12 cellular contexts compared by ENCODE assay signal in genomic region chr12:110301065-110301806, GRCh38. TPM values are rescaled to one million over a fixed set of nuclear protein-coding genes. Genes with fewer than 3 reads are reported as not detected.
DNase-seq lines count a peak whose midpoint lies in the region; ATAC-seq and TF ChIP-seq lines count a peak whose summit lies in the region.
"Had no signal": no experiment of that assay in that cellular context is flagged by ENCODE, and none has a peak within 500 bp of the region (broad histone marks: within the 10 kb centered on the region; RNA-seq: fewer than 3 reads in every experiment).

No MANE protein-coding gene starts in this region.

- H3K9me3 Mint-ChIP-seq in activated CD4-positive, alpha-beta memory T cell treated with anti-CD3 and anti-CD28 coated beads for 36 hours: no peaks in the 10 kb centered on the region
- H3K9me3 Mint-ChIP-seq in stimulated activated effector memory CD8-positive, alpha-beta T cell treated with anti-CD3 and anti-CD28 coated beads, Interleukin-12 subunit alpha, Interleukin-12 subunit beta, amount 100 ng/mL, for 72 hours: no peaks in the 10 kb centered on the region
- H3K9me3 Mint-ChIP-seq: GM23338 had no signal

- H2BK15ac ChIP-seq in mesendoderm (replicated peaks; ENCODE audit: low read depth): no peak overlapping the region

- no peak overlapping the region for H3K27ac ChIP-seq in mesendoderm (ENCODE audit: low read depth, low read length)
- H3K27ac ChIP-seq: body of pancreas, right lobe of liver, SJCRH30 had no signal

- H3K18ac ChIP-seq in mesendoderm (ENCODE audit: low read length): no peak overlapping the region

- WGBS in mesendoderm (ENCODE audit: extremely low coverage, insufficient coverage, low lambda C conversion rate): no CpG with 5 or more reads among the region's 5 CpGs

- H3K27ac Mint-ChIP-seq in activated CD4-positive, alpha-beta memory T cell treated with anti-CD3 and anti-CD28 coated beads for 36 hours: peak overlapping the region; percentile 68
- H3K27ac Mint-ChIP-seq in stimulated activated effector memory CD8-positive, alpha-beta T cell treated with anti-CD3 and anti-CD28 coated beads, Interleukin-12 subunit alpha, Interleukin-12 subunit beta, amount 100 ng/mL, for 72 hours: peak overlapping the region; percentile 70
- H3K27ac Mint-ChIP-seq: GM23338 had no signal

- no peak for DNase-seq in GM13976 (ENCODE audit: low spot score)
- no peak for DNase-seq in activated CD4-positive, alpha-beta memory T cell treated with anti-CD3 and anti-CD28 coated beads for 36 hours
- DNase-seq in fibroblast of mammary gland (ENCODE audit: low read depth): peak; percentile 76
- no peak for DNase-seq in stimulated activated effector memory CD8-positive, alpha-beta T cell treated with anti-CD3 and anti-CD28 coated beads, Interleukin-12 subunit alpha, Interleukin-12 subunit beta, amount 100 ng/mL, for 72 hours (ENCODE audit: low spot score in 2 of 2)
- DNase-seq in stimulated activated CD4-positive, alpha-beta T cell treated with anti-CD3 and anti-CD28 coated beads, Interleukin-4, amount 100 ng/mL, for 24 hours: no peak
- no peak for DNase-seq in mesendoderm
- no peak for DNase-seq in NCI-H2227 treated with DMSO at 0.1 percent for 48 hours (lab: John Stamatoyannopoulos, UW)
- DNase-seq: activated CD4-positive, alpha-beta T cell treated with anti-CD3 and anti-CD28 coated beads for 4 hours; body of pancreas; right lobe of liver; SJCRH30 had no signal

- peak; percentile 81 for ATAC-seq in stimulated activated effector memory CD8-positive, alpha-beta T cell treated with anti-CD3 and anti-CD28 coated beads, Interleukin-12 subunit alpha, Interleukin-12 subunit beta, amount 100 ng/mL, for 72 hours
- ATAC-seq: body of pancreas, GM23338 had no signal

- peaks cover 5% of the 10 kb centered on the region for H3K79me1 ChIP-seq in mesendoderm (ENCODE audit: low read length)

- H3K4ac ChIP-seq in mesendoderm (ENCODE audit: low read depth, low read length): no peak overlapping the region

- H4K5ac ChIP-seq in mesendoderm (ENCODE audit: low read length): no peak overlapping the region

- in situ Hi-C loops in GM13976 (cut with MboI; ENCODE audit: low sequenced_read_pairs, unreplicated experiment): no loop called here

- H3K36me3 Mint-ChIP-seq in activated CD4-positive, alpha-beta memory T cell treated with anti-CD3 and anti-CD28 coated beads for 36 hours: peaks cover 42% of the 10 kb centered on the region
- peaks cover 100% of the 10 kb centered on the region for H3K36me3 Mint-ChIP-seq in stimulated activated effector memory CD8-positive, alpha-beta T cell treated with anti-CD3 and anti-CD28 coated beads, Interleukin-12 subunit alpha, Interleukin-12 subunit beta, amount 100 ng/mL, for 72 hours

- no peak overlapping the region for H2AK5ac ChIP-seq in mesendoderm (ENCODE audit: low read length)

- H3K56ac ChIP-seq in mesendoderm (ENCODE audit: low read length): no peak overlapping the region

- no peak overlapping the region for H3K4me3 ChIP-seq in fibroblast of mammary gland (ENCODE audit: control insufficient read depth, low read depth, low read length)
- H3K4me3 ChIP-seq in mesendoderm (ENCODE audit: low read length): no peak overlapping the region
- H3K4me3 ChIP-seq: body of pancreas, GM23338, right lobe of liver, SJCRH30 had no signal

- H2BK5ac ChIP-seq in mesendoderm (ENCODE audit: low read length): no peak overlapping the region

- intact Hi-C loops in activated CD4-positive, alpha-beta memory T cell treated with anti-CD3 and anti-CD28 coated beads for 36 hours (cut with micrococcal nuclease): no loop called here

- CTCF ChIA-PET in activated CD4-positive, alpha-beta memory T cell treated with anti-CD3 and anti-CD28 coated beads for 36 hours (lab: Charles Lee): no interaction called here

- no peak overlapping the region for H3K4me2 ChIP-seq in mesendoderm (ENCODE audit: low read length)
- H3K4me2 ChIP-seq: GM23338 had no signal

- H3K27me3 ChIP-seq in mesendoderm (ENCODE audit: insufficient read depth, low read length, poor library complexity): no peaks in the 10 kb centered on the region
- H3K27me3 ChIP-seq: body of pancreas, right lobe of liver, SJCRH30 had no signal

- peaks cover 3% of the 10 kb centered on the region for H3K36me3 ChIP-seq in mesendoderm (ENCODE audit: control insufficient read depth, insufficient read depth, low read length)

- peaks cover 47% of the 10 kb centered on the region for H3K4me1 Mint-ChIP-seq in activated CD4-positive, alpha-beta memory T cell treated with anti-CD3 and anti-CD28 coated beads for 36 hours (ENCODE audit: low read depth)
- H3K4me1 Mint-ChIP-seq in stimulated activated effector memory CD8-positive, alpha-beta T cell treated with anti-CD3 and anti-CD28 coated beads, Interleukin-12 subunit alpha, Interleukin-12 subunit beta, amount 100 ng/mL, for 72 hours: peaks cover 41% of the 10 kb centered on the region
- H3K4me1 Mint-ChIP-seq: GM23338 had no signal

- no peak overlapping the region for H3K23ac ChIP-seq in mesendoderm (ENCODE audit: low read length)

- no peaks in the 10 kb centered on the region for H3K4me1 ChIP-seq in mesendoderm (ENCODE audit: control insufficient read depth, low read depth, low read length)
- H3K4me1 ChIP-seq: SJCRH30 had no signal

- POLR2A ChIA-PET in activated CD4-positive, alpha-beta memory T cell treated with anti-CD3 and anti-CD28 coated beads for 36 hours (lab: Charles Lee): no interaction called here

- TF ChIP-seq CTCF in GM13976 (IDR thresholded peaks at IDR 0.05; ENCODE audit: borderline replicate concordance, control extremely low read depth, extremely low read depth, insufficient read depth, missing control alignments) (peak; percentile 8), fibroblast of mammary gland (conservative IDR thresholded peaks at IDR 0.05; ENCODE audit: control insufficient read depth, insufficient read depth, low read depth, low read length) (no peak)

- H2BK120ac ChIP-seq in mesendoderm (ENCODE audit: low read depth, low read length): no peak overlapping the region

- no peak overlapping the region for H3K4me3 Mint-ChIP-seq in activated CD4-positive, alpha-beta memory T cell treated with anti-CD3 and anti-CD28 coated beads for 36 hours
- H3K4me3 Mint-ChIP-seq in stimulated activated effector memory CD8-positive, alpha-beta T cell treated with anti-CD3 and anti-CD28 coated beads, Interleukin-12 subunit alpha, Interleukin-12 subunit beta, amount 100 ng/mL, for 72 hours: peak overlapping the region; percentile 14
- H3K4me3 Mint-ChIP-seq: GM23338 had no signal

- H4K8ac ChIP-seq in mesendoderm (ENCODE audit: low read depth, low read length): no peak overlapping the region

- no peak overlapping the region for H3K9ac ChIP-seq in mesendoderm (ENCODE audit: low read length)

- peaks cover 33% of the 10 kb centered on the region for H3K79me2 ChIP-seq in mesendoderm (ENCODE audit: control insufficient read depth, insufficient read depth, low read length)

- no peaks in the 10 kb centered on the region for H3K27me3 Mint-ChIP-seq in activated CD4-positive, alpha-beta memory T cell treated with anti-CD3 and anti-CD28 coated beads for 36 hours

RNA-seq across cellular contexts. Expression of gene ATP2A2, which starts 20.2 kb away (rescaled TPM):
- 100 to 1,000 TPM; 144 to 152 TPM for total RNA-seq in activated CD4-positive, alpha-beta memory T cell treated with anti-CD3 and anti-CD28 coated beads for 36 hours
- polyA plus RNA-seq in mesendoderm (2013, experiment 1 of 2): 127 TPM
- 126 TPM for polyA plus RNA-seq in mesendoderm (2013, experiment 2 of 2)
